Comparison of ENCODE assay signal across 1 cellular context in genomic region chr2:73091164-73091563, GRCh38.
TF ChIP-seq lines count a peak whose summit lies in the region.

No MANE protein-coding gene starts in this region.

TF ChIP-seq in HepG2, 621 proteins besides CTCF, POLR2A, EP300 and RAD21 (continued from another document and continues in another):
- TF ChIP-seq, protein P1, sequence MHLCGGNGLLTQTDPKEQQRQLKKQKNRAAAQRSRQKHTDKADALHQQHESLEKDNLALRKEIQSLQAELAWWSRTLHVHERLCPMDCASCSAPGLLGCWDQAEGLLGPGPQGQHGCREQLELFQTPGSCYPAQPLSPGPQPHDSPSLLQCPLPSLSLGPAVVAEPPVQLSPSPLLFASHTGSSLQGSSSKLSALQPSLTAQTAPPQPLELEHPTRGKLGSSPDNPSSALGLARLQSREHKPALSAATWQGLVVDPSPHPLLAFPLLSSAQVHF (CRISPR knock-in tag; IDR thresholded peaks at IDR 0.05), result no peak
- TF ChIP-seq CCAR2 (optimal IDR thresholded peaks at IDR 0.05; ENCODE audit: low read depth, low read length), result peak; percentile 36
- 0 out of 2 replicates have a peak, but pooled peaks have one; percentile 34 for TF ChIP-seq ZNF556 (CRISPR knock-in tag; IDR thresholded peaks at IDR 0.05; ENCODE audit: borderline replicate concordance)
- no peak; the same call in 1 of the 2 replicates for TF ChIP-seq ETV5 (CRISPR knock-in tag; IDR thresholded peaks at IDR 0.05; ENCODE audit: borderline replicate concordance)
- no peak for TF ChIP-seq ZNF274 (CRISPR knock-in tag; IDR thresholded peaks at IDR 0.05)
- TF ChIP-seq DPF2 (CRISPR knock-in tag; IDR thresholded peaks at IDR 0.05; ENCODE audit: borderline replicate concordance, low read depth), result peak; percentile 63; the same call in 1 of the 2 replicates
- peak; percentile 27 for TF ChIP-seq GABPB1 (CRISPR knock-in tag; IDR thresholded peaks at IDR 0.05)
- 0 out of 2 replicates have a peak, but pooled peaks have one; percentile 45 for TF ChIP-seq ZNF160 (CRISPR knock-in tag; IDR thresholded peaks at IDR 0.05)
- TF ChIP-seq, protein P2, sequence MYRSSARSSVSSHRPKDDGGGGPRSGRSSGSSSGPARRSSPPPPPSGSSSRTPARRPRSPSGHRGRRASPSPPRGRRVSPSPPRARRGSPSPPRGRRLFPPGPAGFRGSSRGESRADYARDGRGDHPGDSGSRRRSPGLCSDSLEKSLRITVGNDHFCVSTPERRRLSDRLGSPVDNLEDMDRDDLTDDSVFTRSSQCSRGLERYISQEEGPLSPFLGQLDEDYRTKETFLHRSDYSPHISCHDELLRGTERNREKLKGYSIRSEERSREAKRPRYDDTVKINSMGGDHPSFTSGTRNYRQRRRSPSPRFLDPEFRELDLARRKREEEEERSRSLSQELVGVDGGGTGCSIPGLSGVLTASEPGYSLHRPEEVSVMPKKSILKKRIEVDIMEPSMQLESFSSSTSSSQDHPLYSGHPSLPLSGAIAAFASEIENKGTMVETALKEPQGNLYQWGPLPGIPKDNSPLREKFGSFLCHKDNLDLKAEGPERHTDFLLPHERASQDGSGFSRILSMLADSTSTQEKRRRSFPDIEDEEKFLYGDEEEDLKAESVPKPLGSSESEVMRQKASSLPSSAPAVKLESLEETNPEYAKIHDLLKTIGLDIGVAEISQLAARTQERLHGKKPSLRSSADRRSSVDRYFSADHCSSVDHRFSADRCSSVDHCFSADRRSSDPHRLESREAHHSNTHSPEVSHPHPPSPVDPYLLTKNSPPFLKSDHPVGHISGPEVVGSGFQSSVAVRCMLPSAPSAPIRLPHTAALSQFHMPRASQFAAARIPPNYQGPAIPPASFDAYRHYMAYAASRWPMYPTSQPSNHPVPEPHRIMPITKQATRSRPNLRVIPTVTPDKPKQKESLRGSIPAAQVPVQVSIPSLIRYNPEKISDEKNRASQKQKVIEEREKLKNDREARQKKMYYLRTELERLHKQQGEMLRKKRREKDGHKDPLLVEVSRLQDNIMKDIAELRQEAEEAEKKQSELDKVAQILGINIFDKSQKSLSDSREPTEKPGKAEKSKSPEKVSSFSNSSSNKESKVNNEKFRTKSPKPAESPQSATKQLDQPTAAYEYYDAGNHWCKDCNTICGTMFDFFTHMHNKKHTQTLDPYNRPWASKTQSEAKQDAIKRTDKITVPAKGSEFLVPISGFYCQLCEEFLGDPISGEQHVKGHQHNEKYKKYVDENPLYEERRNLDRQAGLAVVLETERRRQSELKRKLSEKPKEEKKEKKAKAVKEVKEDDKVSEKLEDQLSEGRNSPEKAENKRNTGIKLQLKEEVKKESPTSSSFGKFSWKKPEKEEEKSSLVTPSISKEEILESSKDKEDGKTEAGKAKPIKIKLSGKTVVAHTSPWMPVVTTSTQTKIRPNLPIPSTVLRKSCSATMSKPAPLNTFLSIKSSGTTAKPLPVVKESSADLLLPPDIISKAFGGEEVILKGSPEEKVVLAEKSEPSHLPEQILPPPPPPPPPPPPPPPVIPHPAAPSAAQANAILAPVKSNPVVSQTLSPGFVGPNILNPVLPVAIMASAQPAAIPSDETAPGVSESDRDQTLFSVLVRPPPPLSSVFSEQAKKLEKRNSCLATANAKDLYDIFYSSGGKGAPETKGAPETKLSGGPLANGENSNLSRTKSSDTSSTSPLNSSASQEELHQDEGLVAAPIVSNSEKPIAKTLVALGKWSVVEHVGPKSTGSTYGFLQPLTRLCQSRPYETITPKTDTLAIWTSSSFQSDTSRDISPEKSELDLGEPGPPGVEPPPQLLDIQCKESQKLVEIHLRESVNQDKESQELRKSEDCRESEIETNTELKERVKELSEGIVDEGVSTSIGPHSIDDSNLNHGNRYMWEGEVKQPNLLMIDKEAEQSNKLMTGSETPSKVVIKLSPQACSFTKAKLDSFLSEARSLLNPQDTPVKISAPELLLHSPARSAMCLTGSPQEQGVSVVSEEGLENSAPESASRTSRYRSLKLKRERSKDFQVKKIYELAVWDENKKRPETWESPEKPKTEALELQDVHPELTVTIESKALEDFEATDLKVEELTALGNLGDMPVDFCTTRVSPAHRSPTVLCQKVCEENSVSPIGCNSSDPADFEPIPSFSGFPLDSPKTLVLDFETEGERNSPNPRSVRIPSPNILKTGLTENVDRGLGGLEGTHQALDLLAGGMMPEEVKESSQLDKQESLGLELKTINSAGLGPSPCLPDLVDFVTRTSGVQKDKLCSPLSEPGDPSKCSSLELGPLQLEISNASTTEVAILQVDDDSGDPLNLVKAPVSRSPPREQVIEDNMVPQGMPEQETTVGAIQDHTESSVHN (CRISPR knock-in tag; IDR thresholded peaks at IDR 0.05), result 0 out of 2 replicates have a peak, but pooled peaks have one; percentile 60
- no peak for TF ChIP-seq SMYD3 (CRISPR knock-in tag; IDR thresholded peaks at IDR 0.05)
- TF ChIP-seq TOE1 (CRISPR knock-in tag; IDR thresholded peaks at IDR 0.05), result no peak
- TF ChIP-seq MED1 (CRISPR knock-in tag; IDR thresholded peaks at IDR 0.05), result 0 out of 2 replicates have a peak, but pooled peaks have one; percentile 42
- no peak for TF ChIP-seq POGZ (CRISPR knock-in tag; IDR thresholded peaks at IDR 0.05)
- peak; percentile 93 for TF ChIP-seq NCOR1 (IDR thresholded peaks at IDR 0.05; ENCODE audit: borderline replicate concordance, low read length)
- peak; percentile 71; the same call in 1 of the 2 replicates for TF ChIP-seq TARDBP (CRISPR knock-in tag; IDR thresholded peaks at IDR 0.05)
- TF ChIP-seq ZNF784 (CRISPR knock-in tag; IDR thresholded peaks at IDR 0.05; ENCODE audit: borderline replicate concordance), result no peak
- 0 out of 2 replicates have a peak, but pooled peaks have one; percentile 64 for TF ChIP-seq HNRNPL (IDR thresholded peaks at IDR 0.05; ENCODE audit: low read depth, low read length)
- no peak for TF ChIP-seq ZNF761 (CRISPR knock-in tag; conservative IDR thresholded peaks at IDR 0.05)
- TF ChIP-seq, protein P3, sequence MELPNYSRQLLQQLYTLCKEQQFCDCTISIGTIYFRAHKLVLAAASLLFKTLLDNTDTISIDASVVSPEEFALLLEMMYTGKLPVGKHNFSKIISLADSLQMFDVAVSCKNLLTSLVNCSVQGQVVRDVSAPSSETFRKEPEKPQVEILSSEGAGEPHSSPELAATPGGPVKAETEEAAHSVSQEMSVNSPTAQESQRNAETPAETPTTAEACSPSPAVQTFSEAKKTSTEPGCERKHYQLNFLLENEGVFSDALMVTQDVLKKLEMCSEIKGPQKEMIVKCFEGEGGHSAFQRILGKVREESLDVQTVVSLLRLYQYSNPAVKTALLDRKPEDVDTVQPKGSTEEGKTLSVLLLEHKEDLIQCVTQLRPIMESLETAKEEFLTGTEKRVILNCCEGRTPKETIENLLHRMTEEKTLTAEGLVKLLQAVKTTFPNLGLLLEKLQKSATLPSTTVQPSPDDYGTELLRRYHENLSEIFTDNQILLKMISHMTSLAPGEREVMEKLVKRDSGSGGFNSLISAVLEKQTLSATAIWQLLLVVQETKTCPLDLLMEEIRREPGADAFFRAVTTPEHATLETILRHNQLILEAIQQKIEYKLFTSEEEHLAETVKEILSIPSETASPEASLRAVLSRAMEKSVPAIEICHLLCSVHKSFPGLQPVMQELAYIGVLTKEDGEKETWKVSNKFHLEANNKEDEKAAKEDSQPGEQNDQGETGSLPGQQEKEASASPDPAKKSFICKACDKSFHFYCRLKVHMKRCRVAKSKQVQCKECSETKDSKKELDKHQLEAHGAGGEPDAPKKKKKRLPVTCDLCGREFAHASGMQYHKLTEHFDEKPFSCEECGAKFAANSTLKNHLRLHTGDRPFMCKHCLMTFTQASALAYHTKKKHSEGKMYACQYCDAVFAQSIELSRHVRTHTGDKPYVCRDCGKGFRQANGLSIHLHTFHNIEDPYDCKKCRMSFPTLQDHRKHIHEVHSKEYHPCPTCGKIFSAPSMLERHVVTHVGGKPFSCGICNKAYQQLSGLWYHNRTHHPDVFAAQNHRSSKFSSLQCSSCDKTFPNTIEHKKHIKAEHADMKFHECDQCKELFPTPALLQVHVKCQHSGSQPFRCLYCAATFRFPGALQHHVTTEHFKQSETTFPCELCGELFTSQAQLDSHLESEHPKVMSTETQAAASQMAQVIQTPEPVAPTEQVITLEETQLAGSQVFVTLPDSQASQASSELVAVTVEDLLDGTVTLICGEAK (IDR thresholded peaks at IDR 0.05), result no peak
- TF ChIP-seq, protein P3 (CRISPR knock-in tag; IDR thresholded peaks at IDR 0.05), result no peak
- 0 out of 2 replicates have a peak, but pooled peaks have one; percentile 42 for TF ChIP-seq AKAP8 (CRISPR knock-in tag; IDR thresholded peaks at IDR 0.05)
- TF ChIP-seq ZNF713 (CRISPR knock-in tag; IDR thresholded peaks at IDR 0.05), result no peak
- peak; percentile 70 for TF ChIP-seq HOXA3 (CRISPR knock-in tag; IDR thresholded peaks at IDR 0.05)
- no peak for TF ChIP-seq ARID2 (CRISPR knock-in tag; IDR thresholded peaks at IDR 0.05; ENCODE audit: borderline replicate concordance)
- peak; percentile 25 for TF ChIP-seq ASH2L (IDR thresholded peaks at IDR 0.05; ENCODE audit: insufficient read length, low read depth, low read length)
- peak; percentile 46 for TF ChIP-seq MEF2D (CRISPR knock-in tag; IDR thresholded peaks at IDR 0.05)
- TF ChIP-seq, protein P4, sequence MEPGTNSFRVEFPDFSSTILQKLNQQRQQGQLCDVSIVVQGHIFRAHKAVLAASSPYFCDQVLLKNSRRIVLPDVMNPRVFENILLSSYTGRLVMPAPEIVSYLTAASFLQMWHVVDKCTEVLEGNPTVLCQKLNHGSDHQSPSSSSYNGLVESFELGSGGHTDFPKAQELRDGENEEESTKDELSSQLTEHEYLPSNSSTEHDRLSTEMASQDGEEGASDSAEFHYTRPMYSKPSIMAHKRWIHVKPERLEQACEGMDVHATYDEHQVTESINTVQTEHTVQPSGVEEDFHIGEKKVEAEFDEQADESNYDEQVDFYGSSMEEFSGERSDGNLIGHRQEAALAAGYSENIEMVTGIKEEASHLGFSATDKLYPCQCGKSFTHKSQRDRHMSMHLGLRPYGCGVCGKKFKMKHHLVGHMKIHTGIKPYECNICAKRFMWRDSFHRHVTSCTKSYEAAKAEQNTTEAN (CRISPR knock-in tag; conservative IDR thresholded peaks at IDR 0.05), result peak; percentile 67
- TF ChIP-seq SMAD1 (CRISPR knock-in tag; IDR thresholded peaks at IDR 0.05; ENCODE audit: borderline replicate concordance, low read depth), result 0 out of 2 replicates have a peak, but pooled peaks have one; percentile 33
- 0 out of 2 replicates have a peak, but pooled peaks have one; percentile 33 for TF ChIP-seq FOXA3 (CRISPR knock-in tag; IDR thresholded peaks at IDR 0.05)
- TF ChIP-seq HMGXB3 (CRISPR knock-in tag; IDR thresholded peaks at IDR 0.05; ENCODE audit: borderline replicate concordance), result peak; percentile 70; the same call in 1 of the 2 replicates
- no peak for TF ChIP-seq ZNF737 (CRISPR knock-in tag; IDR thresholded peaks at IDR 0.05; ENCODE audit: borderline replicate concordance)
- no peak for TF ChIP-seq ZNF841 (CRISPR knock-in tag; IDR thresholded peaks at IDR 0.05; ENCODE audit: borderline replicate concordance)
- TF ChIP-seq ZBTB7A (CRISPR knock-in tag; IDR thresholded peaks at IDR 0.05), result no peak; the same call in 1 of the 2 replicates
- no peak for TF ChIP-seq ZNF101 (CRISPR knock-in tag; IDR thresholded peaks at IDR 0.05; ENCODE audit: borderline replicate concordance, low read depth)
